Comparison of ENCODE assay signal across 8 cellular contexts in the genomic region with DNA sequence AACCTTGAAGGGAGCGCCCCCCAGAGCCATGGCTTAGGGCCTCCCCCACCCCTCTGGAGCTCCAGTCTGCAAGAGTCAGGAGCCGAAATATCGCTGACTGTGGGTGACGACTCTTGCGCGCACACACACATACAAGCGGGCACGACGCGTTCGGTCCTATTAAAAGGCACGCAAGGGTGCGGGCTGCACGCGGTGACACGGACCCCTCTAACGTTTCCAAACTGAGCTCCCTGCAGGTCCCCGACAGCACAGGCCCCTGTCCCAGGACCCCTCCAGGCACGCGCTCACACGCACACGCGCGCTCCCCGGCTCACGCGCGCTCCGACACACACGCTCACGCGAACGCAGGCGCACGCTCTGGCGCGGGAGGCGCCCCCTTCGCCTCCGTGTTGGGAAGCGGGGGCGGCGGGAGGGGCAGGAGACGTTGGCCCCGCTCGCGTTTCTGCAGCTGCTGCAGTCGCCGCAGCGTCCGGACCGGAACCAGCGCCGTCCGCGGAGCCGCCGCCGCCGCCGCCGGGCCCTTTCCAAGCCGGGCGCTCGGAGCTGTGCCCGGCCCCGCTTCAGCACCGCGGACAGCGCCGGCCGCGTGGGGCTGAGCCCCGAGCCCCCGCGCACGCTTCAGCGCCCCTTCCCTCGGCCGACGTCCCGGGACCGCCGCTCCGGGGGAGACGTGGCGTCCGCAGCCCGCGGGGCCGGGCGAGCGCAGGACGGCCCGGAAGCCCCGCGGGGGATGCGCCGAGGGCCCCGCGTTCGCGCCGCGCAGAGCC. TPM values are rescaled to one million over a fixed set of nuclear protein-coding genes. Genes with fewer than 3 reads are reported as not detected.
A peak's percentile ranks its signal among the peaks of the same experiment; 100 is the strongest.
DNase-seq lines count a peak whose midpoint lies in the region; ATAC-seq and TF ChIP-seq lines count a peak whose summit lies in the region.

A gene (plus strand): TSS at position 454 of the 767 bp plus-strand sequence. CDS start 333 bp downstream, outside the sequence.

- intact Hi-C loops in PC-3 (cut with micrococcal nuclease), result no loop called here

- H3K9me3 ChIP-seq in PC-3 (ENCODE audit: low read length), result no peaks in the 10 kb centered on the region

- no peaks in the 10 kb centered on the region for H3K79me2 ChIP-seq in PC-3 (ENCODE audit: low read length)

- H3K27me3 Mint-ChIP-seq in brain, result peaks cover 83% of the 10 kb centered on the region

- no peak within 1 kb of the TSS for H3K4me3 ChIP-seq in PC-3 (ENCODE audit: low read length)

- H2AFZ ChIP-seq in PC-3 (ENCODE audit: low read length), result no peak within 1 kb of the TSS

- peak in 4 of 6 experiments; percentile 18 to 43 (median 33) for DNase-seq in stimulated activated naive CD4-positive, alpha-beta T cell (lab: John Stamatoyannopoulos, UW)
- no peak for DNase-seq in stimulated activated naive CD4-positive, alpha-beta T cell treated with Interleukin-2 at 50 U/mL for 16 hours (lab: John Stamatoyannopoulos, UW)
- DNase-seq in left lobe of liver (ENCODE audit: low spot score), result no peak
- no peak for DNase-seq in PC-3
- no peak for DNase-seq in NOMO-1 treated with DMSO at 0.1 percent for 48 hours (lab: John Stamatoyannopoulos, UW; ENCODE audit: unreplicated experiment)
- DNase-seq in SW 1271 (lab: John Stamatoyannopoulos, UW), result no peak

- peaks cover 10% of the 10 kb centered on the region; the same call in 1 of the 2 replicates for H3K27me3 ChIP-seq in PC-3 (ENCODE audit: low read length)

- H3K36me3 ChIP-seq in PC-3 (ENCODE audit: low read depth, low read length), result no peaks in the 10 kb centered on the region

- no peak within 1 kb of the TSS for H3K4me2 ChIP-seq in PC-3 (ENCODE audit: low read length)

- H3K27ac ChIP-seq in PC-3 (ENCODE audit: low read length), result no peak within 1 kb of the TSS

- H3K4me1 ChIP-seq in PC-3 (ENCODE audit: insufficient read depth, low read length), result no peaks in the 10 kb centered on the region

- H3K36me3 Mint-ChIP-seq in brain, result peaks cover 6% of the 10 kb centered on the region

- peak; percentile 67 for ATAC-seq in left lobe of liver
- no peak for ATAC-seq in PC-3
- ATAC-seq in HG03045 (IDR thresholded peaks at IDR 0.05; ENCODE audit: unreplicated experiment), result no peak

- H3K9me2 ChIP-seq in PC-3 (replicated peaks; ENCODE audit: low read length), result no peaks in the 10 kb centered on the region

- no peaks in the 10 kb centered on the region for H4K20me1 ChIP-seq in PC-3 (ENCODE audit: low read length)

- no peak within 1 kb of the TSS for H3K9ac ChIP-seq in PC-3 (ENCODE audit: low read length)

- TF ChIP-seq CTCF in brain (conservative IDR thresholded peaks at IDR 0.05) (no peak), PC-3 (conservative IDR thresholded peaks at IDR 0.05; ENCODE audit: low read depth, low read length) (no peak)

- no TSS peak for BruUV-seq in PC-3 (replicated peaks; lab: Mats Ljungman, UMichigan)

- peaks cover 0 to 10% (median 0%) of the 10 kb centered on the region in 5 experiments for H3K9me3 Mint-ChIP-seq in brain

- POLR2A ChIA-PET in PC-3 (lab: Charles Lee; ENCODE audit: unreplicated experiment), result no interaction called here

- no peaks in the 10 kb centered on the region for H3F3A ChIP-seq in PC-3 (ENCODE audit: low read length, unreplicated experiment)

- H3K4me3 Mint-ChIP-seq in brain, result peak within 1 kb of the TSS; percentile 48 to 87 (median 79)

- peaks cover 29% of the 10 kb centered on the region for H3K4me1 Mint-ChIP-seq in brain

- H3K27ac Mint-ChIP-seq in brain, result peak within 1 kb of the TSS in 4 of 5 experiments; percentile 75 to 98 (median 88)

- CTCF ChIA-PET in PC-3 (lab: Charles Lee), result no interaction called here

RNA-seq across cellular contexts. Expression of the gene that starts here (rescaled TPM):
- polyA plus RNA-seq in brain (ENCODE audit: insufficient read depth, low read depth, low replicate concordance), result 81.8 TPM
- total RNA-seq in left lobe of liver (not detected), PC-3 (2014; rRNA removed) (0.11 TPM in 1 of 2 replicates, not detected in the other)

Comparison
In these comparisons a context has a peak if more than half of its experiments do, and no peak if none do; other contexts are left out.
1. DNase-seq: peak in stimulated activated naive CD4-positive, alpha-beta T cell (4 of 6); none in stimulated activated naive CD4-positive, alpha-beta T cell treated with Interleukin-2 at 50 U/mL for 16 hours (single experiment), left lobe of liver (single experiment), PC-3 (single experiment), NOMO-1 treated with DMSO at 0.1 percent for 48 hours (single experiment) and SW 1271 (0 of 2).
2. Peak in ATAC-seq in left lobe of liver; RNA of the gene not detected or under 1 TPM.